ENCODE assay signal across 19 cellular contexts in the genomic region with DNA sequence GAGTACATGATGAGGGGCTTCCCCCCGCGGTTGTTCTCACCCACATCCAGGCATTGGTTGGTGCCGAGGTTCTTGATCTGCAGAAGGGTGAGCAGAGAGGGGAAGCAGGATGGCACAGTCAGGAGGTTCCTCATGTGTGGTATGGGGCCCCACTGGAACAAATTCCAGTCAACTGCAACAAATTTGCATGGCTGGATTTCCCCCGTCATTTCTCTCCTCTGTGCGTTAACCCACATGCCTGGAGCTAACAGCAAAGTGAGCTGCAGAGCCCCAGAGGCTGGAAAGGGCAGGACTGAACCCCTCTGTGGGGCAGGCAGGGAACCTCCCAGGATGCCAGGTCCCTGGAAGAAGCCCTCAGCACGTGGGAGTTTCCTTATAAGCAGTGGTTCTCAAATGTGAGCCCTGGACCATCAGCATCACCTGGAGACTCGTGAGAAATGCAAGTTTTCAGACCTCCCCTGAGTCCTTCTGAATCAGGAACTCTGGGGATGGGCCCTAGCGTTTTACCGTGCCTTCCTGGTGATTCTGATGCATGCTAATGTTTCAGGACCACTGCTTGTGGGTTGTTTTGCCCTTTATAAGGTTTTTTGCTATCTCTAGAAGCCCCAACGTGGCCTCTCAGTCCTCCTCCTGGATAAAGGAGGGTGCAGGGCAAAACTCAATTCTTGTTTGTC. TPM values are rescaled to one million over a fixed set of nuclear protein-coding genes. Genes with fewer than 3 reads are reported as not detected.
A peak's percentile ranks its signal among the peaks of the same experiment; 100 is the strongest.
DNase-seq lines count a peak whose midpoint lies in the region; ATAC-seq and TF ChIP-seq lines count a peak whose summit lies in the region.
"Had no signal": no experiment of that assay in that cellular context is flagged by ENCODE, and none has a peak within 500 bp of the region (broad histone marks: within the 10 kb centered on the region; RNA-seq: fewer than 3 reads in every experiment).

No MANE protein-coding gene starts in this region.

- no peak overlapping the region for H3K4me3 Mint-ChIP-seq in activated naive CD4-positive, alpha-beta T cell treated with anti-CD3 and anti-CD28 coated beads, Interleukin-2, amount 10 ng/mL, durations not matched to agents 7 days and 5 days
- no peak overlapping the region for H3K4me3 Mint-ChIP-seq in mesothelial cell of epicardium

- DNase-seq in activated naive CD4-positive, alpha-beta T cell treated with Interleukin-2 at 50 U/mL for 16 hours = peak; percentile 4
- DNase-seq in activated naive CD4-positive, alpha-beta T cell treated with anti-CD3 and anti-CD28 coated beads, Interleukin-2, amount 10 ng/mL, durations not matched to agents 7 days and 5 days = no peak
- DNase-seq in GM20000 (ENCODE audit: low spot score) (peak; percentile 42), NAMALWA (ENCODE audit: low spot score) (peak; percentile 40), mesothelial cell of epicardium (ENCODE audit: low spot score in 2 of 2, unreplicated experiment in 2 of 2) (no peak), right lobe of liver (no peak)
- peak; percentile 32 for DNase-seq in stimulated activated CD4-positive, alpha-beta T cell treated with anti-CD3 and anti-CD28 coated beads, Interleukin-4, amount 100 ng/mL, for 24 hours
- DNase-seq: amygdala, Caco-2, GDM1, mesenchymal stem cell, NCI-H146, NCI-H446 treated with DMSO at 0.1 percent for 48 hours had no signal

- no peaks in the 10 kb centered on the region for H3K36me3 ChIP-seq in right lobe of liver

- intact Hi-C loops in right lobe of liver (cut with DNase I) = no loop called here

- no peak overlapping the region for H3K27ac Mint-ChIP-seq in activated naive CD4-positive, alpha-beta T cell treated with anti-CD3 and anti-CD28 coated beads, Interleukin-2, amount 10 ng/mL, durations not matched to agents 7 days and 5 days
- H3K27ac Mint-ChIP-seq in mesothelial cell of epicardium = no peak overlapping the region

- no peaks in the 10 kb centered on the region for H3K4me1 ChIP-seq in right lobe of liver
- H3K4me1 ChIP-seq: Caco-2 had no signal

- CTCF ChIA-PET in activated naive CD4-positive, alpha-beta T cell treated with anti-CD3 and anti-CD28 coated beads, Interleukin-2, amount 10 ng/mL, durations not matched to agents 7 days and 5 days (lab: Charles Lee) = no interaction called here

- WGBS in right lobe of liver (ENCODE audit: insufficient coverage, low coverage, low lambda C conversion rate, missing lambda C conversion rate) = 87% methylated on average over 5 of the region's 10 CpGs

- TF ChIP-seq POLR2A in right lobe of liver (IDR thresholded peaks at IDR 0.05) = no peak

- TF ChIP-seq CTCF in GM20000 (IDR thresholded peaks at IDR 0.05; ENCODE audit: extremely low read depth, missing control alignments) = no peak
- no peak for TF ChIP-seq CTCF in mesothelial cell of epicardium (IDR thresholded peaks at IDR 0.05; ENCODE audit: unreplicated experiment)
- TF ChIP-seq CTCF in right lobe of liver (IDR thresholded peaks at IDR 0.05) = no peak

- H3K27me3 ChIP-seq in right lobe of liver = no peaks in the 10 kb centered on the region

- H3K27ac ChIP-seq in right lobe of liver = no peak overlapping the region

- peaks cover 7% of the 10 kb centered on the region for H3K4me1 Mint-ChIP-seq in activated naive CD4-positive, alpha-beta T cell treated with anti-CD3 and anti-CD28 coated beads, Interleukin-2, amount 10 ng/mL, durations not matched to agents 7 days and 5 days
- H3K4me1 Mint-ChIP-seq in mesothelial cell of epicardium = peaks cover 13% of the 10 kb centered on the region

- no peaks in the 10 kb centered on the region for H3K9me3 Mint-ChIP-seq in activated naive CD4-positive, alpha-beta T cell treated with anti-CD3 and anti-CD28 coated beads, Interleukin-2, amount 10 ng/mL, durations not matched to agents 7 days and 5 days
- H3K9me3 Mint-ChIP-seq in mesothelial cell of epicardium = no peaks in the 10 kb centered on the region

- no peaks in the 10 kb centered on the region for H3K9me3 ChIP-seq in right lobe of liver
- H3K9me3 ChIP-seq: Caco-2 had no signal

- H3K4me3 ChIP-seq in right lobe of liver = no peak overlapping the region

- peaks cover 24% of the 10 kb centered on the region for H3K36me3 Mint-ChIP-seq in activated naive CD4-positive, alpha-beta T cell treated with anti-CD3 and anti-CD28 coated beads, Interleukin-2, amount 10 ng/mL, durations not matched to agents 7 days and 5 days
- H3K36me3 Mint-ChIP-seq in mesothelial cell of epicardium = peaks cover 7% of the 10 kb centered on the region

- no peaks in the 10 kb centered on the region for H3K27me3 Mint-ChIP-seq in activated naive CD4-positive, alpha-beta T cell treated with anti-CD3 and anti-CD28 coated beads, Interleukin-2, amount 10 ng/mL, durations not matched to agents 7 days and 5 days
- H3K27me3 Mint-ChIP-seq in mesothelial cell of epicardium (ENCODE audit: low read depth) = no peaks in the 10 kb centered on the region

- ATAC-seq in GM19035 (IDR thresholded peaks at IDR 0.05; ENCODE audit: unreplicated experiment) (no peak), right lobe of liver (no peak)

RNA-seq across cellular contexts. Expression of gene CELA1, which starts 11.0 kb away (rescaled TPM):
- total RNA-seq in mesothelial cell of epicardium = not detected in 3 replicates
- not detected for total RNA-seq in right lobe of liver
- total RNA-seq: Caco-2, cerebellum, glomerular endothelial cell, osteoblast, skeletal muscle tissue, temporal lobe had no signal

RNA-seq across cellular contexts. Expression of gene BIN2, which starts 33.5 kb away (rescaled TPM):
- total RNA-seq in mesothelial cell of epicardium (0.18 TPM in 1 of 3 replicates, not detected in the others), right lobe of liver (1 to 10 TPM; 2.3 to 5.8 (median 3.7) TPM)
- total RNA-seq: glomerular endothelial cell had no signal

RNA-seq across cellular contexts. Expression of gene GALNT6, which starts 33.7 kb away (rescaled TPM):
- 12.8 to 14.3 TPM (median 13.8 TPM) in 3 replicates for total RNA-seq in mesothelial cell of epicardium
- 1 to 10 TPM in 3 of 6 experiments, under 1 TPM in 3; 0.55 to 3.3 (median 1.3) TPM for total RNA-seq in right lobe of liver

Comparison
In these comparisons a context has a peak if more than half of its experiments do, and no peak if none do; other contexts are left out.
1. DNase-seq: peak in activated naive CD4-positive, alpha-beta T cell treated with Interleukin-2 at 50 U/mL for 16 hours (single experiment), GM20000 (single experiment), NAMALWA (single experiment) and stimulated activated CD4-positive, alpha-beta T cell treated with anti-CD3 and anti-CD28 coated beads, Interleukin-4, amount 100 ng/mL, for 24 hours (single experiment); none in activated naive CD4-positive, alpha-beta T cell treated with anti-CD3 and anti-CD28 coated beads, Interleukin-2, amount 10 ng/mL, durations not matched to agents 7 days and 5 days (single experiment), mesothelial cell of epicardium (0 of 2) and right lobe of liver (0 of 3).